In genomic region chr1:60697204-60697994, GRCh38 we compare ENCODE assay signal across 22 cellular contexts.
DNase-seq lines count a peak whose midpoint lies in the region; ATAC-seq, FAIRE-seq and TF ChIP-seq lines count a peak whose summit lies in the region.
"Had no signal": no experiment of that assay in that cellular context is flagged by ENCODE, and none has a peak within 500 bp of the region (broad histone marks: within the 10 kb centered on the region; RNA-seq: fewer than 3 reads in every experiment).

No MANE protein-coding gene starts in this region.

- no peaks in the 10 kb centered on the region for H3K9me3 ChIP-seq in HAP-1
- H3K9me3 ChIP-seq in right cardiac atrium (ENCODE audit: control insufficient read depth, low read length): no peaks in the 10 kb centered on the region
- H3K9me3 ChIP-seq: Peyer's patch had no signal

- peaks cover 28% of the 10 kb centered on the region for H3K27me3 Mint-ChIP-seq in mesothelial cell of epicardium (ENCODE audit: low read depth)
- H3K27me3 Mint-ChIP-seq: CD4-positive, CD25-positive, alpha-beta regulatory T cell had no signal

- no peak for ATAC-seq in right cardiac atrium

- H3K27ac ChIP-seq in right cardiac atrium (ENCODE audit: low read length): no peak overlapping the region
- H3K27ac ChIP-seq: dorsolateral prefrontal cortex, Peyer's patch, SK-N-MC, stomach, tibial artery had no signal

- TF ChIP-seq CTCF in astrocyte of the cerebellum (IDR thresholded peaks at IDR 0.05; ENCODE audit: low read depth, low read length, missing control alignments): no peak
- TF ChIP-seq CTCF in mesothelial cell of epicardium (IDR thresholded peaks at IDR 0.05; ENCODE audit: unreplicated experiment): no peak

- WGBS in right cardiac atrium: 38% methylated on average over 4 of the region's 4 CpGs

- H3K4me1 ChIP-seq in HAP-1 (no peaks in the 10 kb centered on the region), right cardiac atrium (ENCODE audit: control insufficient read depth, insufficient read depth, low read length) (no peaks in the 10 kb centered on the region)
- H3K4me1 ChIP-seq: Peyer's patch, tibial artery had no signal

- H3K36me3 ChIP-seq in HAP-1 (replicated peaks): no peaks in the 10 kb centered on the region
- H3K36me3 ChIP-seq: Peyer's patch, stomach, tibial artery had no signal

- no peaks in the 10 kb centered on the region for H3K36me3 Mint-ChIP-seq in mesothelial cell of epicardium
- H3K36me3 Mint-ChIP-seq: CD4-positive, CD25-positive, alpha-beta regulatory T cell had no signal

- no peak for TF ChIP-seq POLR2A in GM12892 (IDR thresholded peaks at IDR 0.05; ENCODE audit: low read depth, low read length)

- FAIRE-seq in GM12892 (lab: Jason Lieb, UNC): no peak

- intact Hi-C loops in right cardiac atrium (cut with DNase I): no loop called here

- peaks cover 30% of the 10 kb centered on the region for H3K4me1 Mint-ChIP-seq in mesothelial cell of epicardium
- H3K4me1 Mint-ChIP-seq: CD4-positive, CD25-positive, alpha-beta regulatory T cell had no signal

- in situ Hi-C loops in astrocyte of the cerebellum (cut with HindIII; ENCODE audit: low sequenced_read_pairs): no loop called here
- in situ Hi-C loops in HAP-1 (cut with MboI; ENCODE audit: low sequenced_read_pairs): no loop called here

- H3K9me3 Mint-ChIP-seq in mesothelial cell of epicardium: peaks cover 18% of the 10 kb centered on the region

- no peak overlapping the region for H3K4me3 ChIP-seq in astrocyte of the cerebellum (ENCODE audit: low read depth, low read length)
- no peak overlapping the region for H3K4me3 ChIP-seq in HAP-1
- no peak overlapping the region for H3K4me3 ChIP-seq in right cardiac atrium (ENCODE audit: low read length)
- H3K4me3 ChIP-seq: dorsolateral prefrontal cortex, Peyer's patch, SK-N-MC, stomach, tibial artery had no signal

- H3K27me3 ChIP-seq in HAP-1 (ENCODE audit: low read depth): no peaks in the 10 kb centered on the region
- no peaks in the 10 kb centered on the region for H3K27me3 ChIP-seq in right cardiac atrium (ENCODE audit: control insufficient read depth, insufficient read depth)
- H3K27me3 ChIP-seq: dorsolateral prefrontal cortex, Peyer's patch, stomach, tibial artery had no signal

- DNase-seq in NCI-H1105 treated with DMSO at 0.1 percent for 48 hours (lab: John Stamatoyannopoulos, UW) (peak; percentile 70), NCI-H774 (lab: John Stamatoyannopoulos, UW) (peak; percentile 15), astrocyte of the cerebellum (ENCODE audit: low read depth) (peak; percentile 2), mesothelial cell of epicardium (ENCODE audit: low spot score in 2 of 2, unreplicated experiment in 2 of 2) (no peak), HAP-1 (ENCODE audit: low spot score in 2 of 2) (no peak), right cardiac atrium (no peak), GM12892 (ENCODE audit: insufficient read length) (no peak)
- DNase-seq: activated CD4-positive, alpha-beta T cell treated with anti-CD3 and anti-CD28 coated beads for 48 hours; activated naive CD4-positive, alpha-beta T cell treated with anti-CD3 and anti-CD28 coated beads, Interleukin-2, amount 50 U/mL, for 16 hours; CD4-positive, CD25-positive, alpha-beta regulatory T cell; central memory CD4-positive, alpha-beta T cell; glutamatergic neuron; MM.1S; NCI-H1930; NCI-H2227 treated with DMSO at 0.1 percent for 48 hours; Peyer's patch; stimulated activated CD8-positive, alpha-beta memory T cell treated with anti-CD3 and anti-CD28 coated beads, Interleukin-4, amount 100 ng/mL, for 48 hours; stomach; T-helper 2 cell; tibial artery had no signal

- H3K4me3 Mint-ChIP-seq in mesothelial cell of epicardium: no peak overlapping the region
- H3K4me3 Mint-ChIP-seq: CD4-positive, CD25-positive, alpha-beta regulatory T cell had no signal

- peak overlapping the region; percentile 18 for H3K27ac Mint-ChIP-seq in mesothelial cell of epicardium
- H3K27ac Mint-ChIP-seq: CD4-positive, CD25-positive, alpha-beta regulatory T cell had no signal

Comparison
In these comparisons a context has a peak if more than half of its experiments do, and no peak if none do; other contexts are left out.
1. DNase-seq: peak in NCI-H1105 treated with DMSO at 0.1 percent for 48 hours (single experiment), NCI-H774 (single experiment) and astrocyte of the cerebellum (single experiment); none in mesothelial cell of epicardium (0 of 2), HAP-1 (0 of 2), right cardiac atrium (0 of 3) and GM12892 (single experiment).